In genomic region chr19:49956113-49956491, GRCh38 we compare ENCODE assay signal across 36 cellular contexts. TPM values are rescaled to one million over a fixed set of nuclear protein-coding genes. Genes with fewer than 3 reads are reported as not detected.
"Had no signal": no experiment of that assay in that cellular context is flagged by ENCODE, and none has a peak within 500 bp of the region (broad histone marks: within the 10 kb centered on the region; RNA-seq: fewer than 3 reads in every experiment).

No MANE protein-coding gene starts in this region.

- H3K36me3 ChIP-seq: esophagus muscularis mucosa, heart right ventricle, left ventricle myocardium inferior, neural progenitor cell, transverse colon had no signal

- H2AFZ ChIP-seq: neural progenitor cell had no signal

- H3K27ac ChIP-seq: foreskin keratinocyte, heart right ventricle, left ventricle myocardium inferior, neural progenitor cell, skin epidermis, VCaP had no signal

- H3K4me1 ChIP-seq: foreskin keratinocyte, neural progenitor cell had no signal

- H3K4me3 ChIP-seq: esophagus muscularis mucosa, heart right ventricle, left ventricle myocardium inferior, lung, mucosa of descending colon, neural progenitor cell, skin epidermis, transverse colon had no signal

- H3K4me2 ChIP-seq: neural progenitor cell, SK-N-SH had no signal

- H3K27me3 ChIP-seq: neural progenitor cell had no signal

- DNase-seq: activated CD4-positive, alpha-beta memory T cell treated with anti-CD3 and anti-CD28 coated beads for 36 hours; activated CD4-positive, alpha-beta T cell treated with anti-CD3 and anti-CD28 coated beads for 48 hours; activated CD8-positive, alpha-beta memory T cell treated with anti-CD3 and anti-CD28 coated beads, Interleukin-2, amount 50 U/mL, for 4 hours; activated effector memory CD4-positive, alpha-beta T cell treated with anti-CD3 and anti-CD28 coated beads, Interleukin-2, amount 50 U/mL, for 16 hours; activated naive CD4-positive, alpha-beta T cell treated with anti-CD3 and anti-CD28 coated beads for 36 hours; activated naive CD8-positive, alpha-beta T cell treated with anti-CD3 and anti-CD28 coated beads for 36 hours; activated T-cell treated with anti-CD3 and anti-CD28 coated beads, Interleukin-2, amount 50 U/mL, for 1 hour; caudate nucleus; effector CD4-positive, alpha-beta T cell; foreskin keratinocyte; heart right ventricle; left ventricle myocardium inferior; mesendoderm; occipital lobe; SK-N-SH; stimulated activated CD4-positive, alpha-beta T cell treated with anti-CD3 and anti-CD28 coated beads, Interleukin-1b, Interleukin-23, amount 100 ng/mL, for 48 hours; stimulated activated CD4-positive, alpha-beta T cell treated with anti-CD3 and anti-CD28 coated beads, Interleukin-4, amount 100 ng/mL, for 4 hours; stimulated activated naive CD4-positive, alpha-beta T cell; SW 1271; T-helper 9 cell; transverse colon had no signal

- FAIRE-seq: astrocyte, islet of Langerhans, TTC549, urothelium cell line had no signal

- H3K9me2 ChIP-seq: SK-N-SH had no signal

- H3K9ac ChIP-seq: neural progenitor cell, SK-N-SH had no signal

- H3K9me3 ChIP-seq: esophagus muscularis mucosa, heart right ventricle, left ventricle myocardium inferior, mucosa of descending colon, SK-N-SH, transverse colon had no signal

- ATAC-seq: foreskin keratinocyte, sciatic nerve had no signal

RNA-seq across cellular contexts. Expression of gene SIGLEC11, which starts 4.9 kb away (rescaled TPM):
- total RNA-seq: activated CD4-positive, alpha-beta memory T cell treated with anti-CD3 and anti-CD28 coated beads for 36 hours; activated CD8-positive, alpha-beta memory T cell treated with anti-CD3 and anti-CD28 coated beads for 36 hours; activated naive CD4-positive, alpha-beta T cell treated with anti-CD3 and anti-CD28 coated beads for 36 hours; activated naive CD8-positive, alpha-beta T cell treated with anti-CD3 and anti-CD28 coated beads for 36 hours; activated T-helper 1 cell treated with anti-CD3 and anti-CD28 coated beads, Interleukin-12 subunit alpha, Interleukin-12 subunit beta, Interleukin-2, Interleukin-4 antibody, amounts not matched to agents 30 ng/mL and 10 ng/mL and 1 ng/mL, durations not matched to agents 14 hours and 24 hours and 36 hours; astrocyte; foreskin keratinocyte; renal cortical epithelial cell had no signal
- polyA plus RNA-seq: foreskin keratinocyte, SK-N-SH had no signal

RNA-seq across cellular contexts. Expression of gene IL4I1, which starts 59.4 kb away (rescaled TPM):
- total RNA-seq: left ventricle myocardium inferior, occipital lobe, temporal lobe had no signal
